Comparison of ENCODE assay signal across 2 cellular contexts in the genomic region with DNA sequence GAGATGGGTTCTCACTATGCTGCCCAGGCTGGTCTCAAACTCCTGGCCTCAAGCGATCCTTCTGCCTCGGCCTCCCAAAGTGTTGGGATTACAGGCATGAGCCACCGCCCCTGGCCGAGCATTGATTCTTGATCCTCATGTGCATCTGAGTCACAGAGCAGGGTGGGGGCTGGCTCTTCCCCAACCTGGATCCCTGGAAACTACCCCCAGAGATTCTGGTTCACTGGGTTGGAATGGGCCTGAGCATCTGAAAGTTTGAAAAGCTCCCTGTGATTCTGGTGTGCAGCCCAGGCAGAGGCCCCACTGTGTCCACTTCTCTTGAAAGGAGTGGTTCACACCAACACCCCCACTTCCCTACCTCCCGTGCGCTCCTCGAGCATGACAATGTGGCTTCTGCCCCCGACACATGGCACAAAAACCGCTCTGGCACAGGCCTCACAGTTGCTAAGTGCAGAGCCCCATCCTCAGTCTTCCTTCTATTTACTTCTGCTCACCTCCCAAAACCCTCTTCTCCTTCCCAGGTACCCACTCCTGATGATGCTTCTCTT.
TF ChIP-seq lines count a peak whose summit lies in the region.

No MANE protein-coding gene starts in this region.

TF ChIP-seq in GM23338, 12 proteins besides CTCF, POLR2A, EP300 and RAD21 (continued from another document):
- TF ChIP-seq, protein P1, sequence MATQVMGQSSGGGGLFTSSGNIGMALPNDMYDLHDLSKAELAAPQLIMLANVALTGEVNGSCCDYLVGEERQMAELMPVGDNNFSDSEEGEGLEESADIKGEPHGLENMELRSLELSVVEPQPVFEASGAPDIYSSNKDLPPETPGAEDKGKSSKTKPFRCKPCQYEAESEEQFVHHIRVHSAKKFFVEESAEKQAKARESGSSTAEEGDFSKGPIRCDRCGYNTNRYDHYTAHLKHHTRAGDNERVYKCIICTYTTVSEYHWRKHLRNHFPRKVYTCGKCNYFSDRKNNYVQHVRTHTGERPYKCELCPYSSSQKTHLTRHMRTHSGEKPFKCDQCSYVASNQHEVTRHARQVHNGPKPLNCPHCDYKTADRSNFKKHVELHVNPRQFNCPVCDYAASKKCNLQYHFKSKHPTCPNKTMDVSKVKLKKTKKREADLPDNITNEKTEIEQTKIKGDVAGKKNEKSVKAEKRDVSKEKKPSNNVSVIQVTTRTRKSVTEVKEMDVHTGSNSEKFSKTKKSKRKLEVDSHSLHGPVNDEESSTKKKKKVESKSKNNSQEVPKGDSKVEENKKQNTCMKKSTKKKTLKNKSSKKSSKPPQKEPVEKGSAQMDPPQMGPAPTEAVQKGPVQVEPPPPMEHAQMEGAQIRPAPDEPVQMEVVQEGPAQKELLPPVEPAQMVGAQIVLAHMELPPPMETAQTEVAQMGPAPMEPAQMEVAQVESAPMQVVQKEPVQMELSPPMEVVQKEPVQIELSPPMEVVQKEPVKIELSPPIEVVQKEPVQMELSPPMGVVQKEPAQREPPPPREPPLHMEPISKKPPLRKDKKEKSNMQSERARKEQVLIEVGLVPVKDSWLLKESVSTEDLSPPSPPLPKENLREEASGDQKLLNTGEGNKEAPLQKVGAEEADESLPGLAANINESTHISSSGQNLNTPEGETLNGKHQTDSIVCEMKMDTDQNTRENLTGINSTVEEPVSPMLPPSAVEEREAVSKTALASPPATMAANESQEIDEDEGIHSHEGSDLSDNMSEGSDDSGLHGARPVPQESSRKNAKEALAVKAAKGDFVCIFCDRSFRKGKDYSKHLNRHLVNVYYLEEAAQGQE (IDR thresholded peaks at IDR 0.05; ENCODE audit: unreplicated experiment), result no peak
- TF ChIP-seq, protein P2, sequence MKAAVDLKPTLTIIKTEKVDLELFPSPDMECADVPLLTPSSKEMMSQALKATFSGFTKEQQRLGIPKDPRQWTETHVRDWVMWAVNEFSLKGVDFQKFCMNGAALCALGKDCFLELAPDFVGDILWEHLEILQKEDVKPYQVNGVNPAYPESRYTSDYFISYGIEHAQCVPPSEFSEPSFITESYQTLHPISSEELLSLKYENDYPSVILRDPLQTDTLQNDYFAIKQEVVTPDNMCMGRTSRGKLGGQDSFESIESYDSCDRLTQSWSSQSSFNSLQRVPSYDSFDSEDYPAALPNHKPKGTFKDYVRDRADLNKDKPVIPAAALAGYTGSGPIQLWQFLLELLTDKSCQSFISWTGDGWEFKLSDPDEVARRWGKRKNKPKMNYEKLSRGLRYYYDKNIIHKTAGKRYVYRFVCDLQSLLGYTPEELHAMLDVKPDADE (IDR thresholded peaks at IDR 0.05), result no peak

TF ChIP-seq in WTC11, 78 proteins besides CTCF, POLR2A, EP300 and RAD21 (continued from another document):
- TF ChIP-seq, protein P3, sequence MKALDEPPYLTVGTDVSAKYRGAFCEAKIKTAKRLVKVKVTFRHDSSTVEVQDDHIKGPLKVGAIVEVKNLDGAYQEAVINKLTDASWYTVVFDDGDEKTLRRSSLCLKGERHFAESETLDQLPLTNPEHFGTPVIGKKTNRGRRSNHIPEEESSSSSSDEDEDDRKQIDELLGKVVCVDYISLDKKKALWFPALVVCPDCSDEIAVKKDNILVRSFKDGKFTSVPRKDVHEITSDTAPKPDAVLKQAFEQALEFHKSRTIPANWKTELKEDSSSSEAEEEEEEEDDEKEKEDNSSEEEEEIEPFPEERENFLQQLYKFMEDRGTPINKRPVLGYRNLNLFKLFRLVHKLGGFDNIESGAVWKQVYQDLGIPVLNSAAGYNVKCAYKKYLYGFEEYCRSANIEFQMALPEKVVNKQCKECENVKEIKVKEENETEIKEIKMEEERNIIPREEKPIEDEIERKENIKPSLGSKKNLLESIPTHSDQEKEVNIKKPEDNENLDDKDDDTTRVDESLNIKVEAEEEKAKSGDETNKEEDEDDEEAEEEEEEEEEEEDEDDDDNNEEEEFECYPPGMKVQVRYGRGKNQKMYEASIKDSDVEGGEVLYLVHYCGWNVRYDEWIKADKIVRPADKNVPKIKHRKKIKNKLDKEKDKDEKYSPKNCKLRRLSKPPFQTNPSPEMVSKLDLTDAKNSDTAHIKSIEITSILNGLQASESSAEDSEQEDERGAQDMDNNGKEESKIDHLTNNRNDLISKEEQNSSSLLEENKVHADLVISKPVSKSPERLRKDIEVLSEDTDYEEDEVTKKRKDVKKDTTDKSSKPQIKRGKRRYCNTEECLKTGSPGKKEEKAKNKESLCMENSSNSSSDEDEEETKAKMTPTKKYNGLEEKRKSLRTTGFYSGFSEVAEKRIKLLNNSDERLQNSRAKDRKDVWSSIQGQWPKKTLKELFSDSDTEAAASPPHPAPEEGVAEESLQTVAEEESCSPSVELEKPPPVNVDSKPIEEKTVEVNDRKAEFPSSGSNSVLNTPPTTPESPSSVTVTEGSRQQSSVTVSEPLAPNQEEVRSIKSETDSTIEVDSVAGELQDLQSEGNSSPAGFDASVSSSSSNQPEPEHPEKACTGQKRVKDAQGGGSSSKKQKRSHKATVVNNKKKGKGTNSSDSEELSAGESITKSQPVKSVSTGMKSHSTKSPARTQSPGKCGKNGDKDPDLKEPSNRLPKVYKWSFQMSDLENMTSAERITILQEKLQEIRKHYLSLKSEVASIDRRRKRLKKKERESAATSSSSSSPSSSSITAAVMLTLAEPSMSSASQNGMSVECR (CRISPR knock-in tag; IDR thresholded peaks at IDR 0.05; ENCODE audit: borderline replicate concordance), result no peak
- TF ChIP-seq, protein P4, sequence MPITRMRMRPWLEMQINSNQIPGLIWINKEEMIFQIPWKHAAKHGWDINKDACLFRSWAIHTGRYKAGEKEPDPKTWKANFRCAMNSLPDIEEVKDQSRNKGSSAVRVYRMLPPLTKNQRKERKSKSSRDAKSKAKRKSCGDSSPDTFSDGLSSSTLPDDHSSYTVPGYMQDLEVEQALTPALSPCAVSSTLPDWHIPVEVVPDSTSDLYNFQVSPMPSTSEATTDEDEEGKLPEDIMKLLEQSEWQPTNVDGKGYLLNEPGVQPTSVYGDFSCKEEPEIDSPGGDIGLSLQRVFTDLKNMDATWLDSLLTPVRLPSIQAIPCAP (CRISPR knock-in tag; IDR thresholded peaks at IDR 0.05), result no peak
